13 cellular contexts compared by ENCODE assay signal in the genomic region with DNA sequence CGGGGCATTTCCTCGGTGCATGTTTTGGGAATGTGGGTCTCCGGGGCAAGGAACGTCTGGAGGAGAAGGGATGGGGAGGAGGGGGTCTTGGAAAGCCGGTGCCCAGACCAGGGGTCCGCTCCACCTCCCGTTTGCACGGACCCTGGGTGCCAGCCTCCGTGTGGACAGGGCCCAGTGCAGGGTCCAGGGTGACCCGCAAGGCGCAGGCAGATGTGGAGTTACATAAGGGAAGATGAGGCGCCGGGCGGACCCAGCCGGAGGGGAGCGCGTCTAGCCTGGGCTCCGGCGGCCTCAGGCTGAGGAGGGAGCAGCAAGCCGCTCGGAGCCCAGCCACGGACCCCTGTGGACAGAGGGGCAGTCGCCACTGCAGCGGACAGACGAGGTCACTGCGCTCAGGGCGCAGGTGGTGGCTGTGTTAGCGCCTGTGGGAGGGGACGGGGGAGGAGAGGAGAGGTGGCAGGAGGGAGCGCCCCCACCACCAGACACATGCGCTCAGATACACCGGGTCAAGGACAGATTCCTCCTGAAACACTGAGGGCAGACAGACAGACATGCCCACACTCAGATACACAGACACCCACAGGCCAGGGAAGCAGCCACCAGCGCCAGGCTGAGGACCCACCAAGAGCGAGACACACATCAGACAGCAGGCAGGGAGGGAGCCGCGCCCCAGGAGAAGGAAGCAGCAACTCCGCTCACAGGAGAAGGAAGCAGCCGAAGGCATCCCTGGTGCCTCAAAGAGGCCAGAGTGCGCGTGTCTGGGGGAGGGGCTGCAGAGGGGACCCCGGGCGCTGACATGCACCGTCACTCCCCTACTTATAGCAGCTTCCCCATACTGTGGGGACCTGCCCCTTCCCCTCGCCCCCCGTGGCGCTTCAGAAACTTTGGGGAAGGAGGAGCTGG. TPM values are rescaled to one million over a fixed set of nuclear protein-coding genes. Genes with fewer than 3 reads are reported as not detected.
DNase-seq lines count a peak whose midpoint lies in the region; ATAC-seq and TF ChIP-seq lines count a peak whose summit lies in the region.
"Had no signal": no experiment of that assay in that cellular context is flagged by ENCODE, and none has a peak within 500 bp of the region (broad histone marks: within the 10 kb centered on the region; RNA-seq: fewer than 3 reads in every experiment).

No MANE protein-coding gene starts in this region.

- no peak overlapping the region for H2AFZ ChIP-seq in mammary epithelial cell (ENCODE audit: low read depth, low read length)

- POLR2A ChIA-PET in naive thymus-derived CD4-positive, alpha-beta T cell (lab: Charles Lee) = no interaction called here
- POLR2A ChIA-PET in HEK293T (lab: Yijun Ruan, JAX) = no interaction called here

- in situ Hi-C loops in mammary epithelial cell (cut with MboI; ENCODE audit: low sequenced_read_pairs in 2 of 2) = no loop called here

- H3K4me3 Mint-ChIP-seq in naive thymus-derived CD4-positive, alpha-beta T cell = peak overlapping the region in 7 of 10 donors; percentile 29 to 63 (median 45)

- no peak for ATAC-seq in naive thymus-derived CD4-positive, alpha-beta T cell
- no peak for ATAC-seq in GM18502 (IDR thresholded peaks at IDR 0.05; ENCODE audit: poor library complexity, unreplicated experiment)

- H3K4me1 Mint-ChIP-seq in naive thymus-derived CD4-positive, alpha-beta T cell = peaks cover 0 to 5% (median 3%) of the 10 kb centered on the region in 7 donors

- dilution Hi-C loops in mammary epithelial cell (cut with HindIII; ENCODE audit: low sequenced_read_pairs) = no loop called here

- H3K27ac Mint-ChIP-seq in naive thymus-derived CD4-positive, alpha-beta T cell = no peak overlapping the region

- no peak for TF ChIP-seq CTCF in mammary epithelial cell (conservative IDR thresholded peaks at IDR 0.05 in 1 of 2, IDR thresholded peaks at IDR 0.05 in 1 of 2; ENCODE audit: extremely low read depth in 1 of 2, insufficient read depth in 1 of 2, low read depth in 1 of 2, low read length in 2 of 2)

- H3K9me3 ChIP-seq in HUES48 (ENCODE audit: control insufficient read depth, insufficient read depth, low read length) (no peaks in the 10 kb centered on the region), mammary epithelial cell (replicated peaks; ENCODE audit: insufficient read depth, low read length) (no peaks in the 10 kb centered on the region)
- H3K9me3 ChIP-seq in naive thymus-derived CD4-positive, alpha-beta T cell (ENCODE audit: control insufficient read depth in 2 of 3, low read length in 3 of 3) = no peaks in the 10 kb centered on the region
- H3K9me3 ChIP-seq: upper lobe of left lung had no signal

- no peaks in the 10 kb centered on the region for H3K79me2 ChIP-seq in mammary epithelial cell (ENCODE audit: insufficient read depth, low read length)

- WGBS in mammary epithelial cell (ENCODE audit: low coverage, missing lambda C conversion rate) = 3% methylated on average over 20 of the region's 46 CpGs

- H3K4me3 ChIP-seq in HUES48 (ENCODE audit: low read depth, low read length) (peak overlapping the region; percentile 50), mammary epithelial cell (replicated peaks in 1 of 3; ENCODE audit: insufficient read depth in 1 of 3, low read depth in 2 of 3, low read length in 3 of 3) (no peak overlapping the region)
- H3K4me3 ChIP-seq in naive thymus-derived CD4-positive, alpha-beta T cell (ENCODE audit: low read length) = no peak overlapping the region

- BruUV-seq in mammary epithelial cell (replicated peaks; lab: Mats Ljungman, UMichigan) = no TSS peak

- peaks cover 17 to 53% (median 30%) of the 10 kb centered on the region in 5 donors for H3K27me3 Mint-ChIP-seq in naive thymus-derived CD4-positive, alpha-beta T cell

- intact Hi-C loops in mammary epithelial cell (cut with micrococcal nuclease) = no loop called here
- intact Hi-C loops in naive thymus-derived CD4-positive, alpha-beta T cell (cut with micrococcal nuclease) = loop anchor here (1.0 to 2.0 kb wide), 2 partner anchors 17 to 18 kb away; partner anchors contain the start of gene OSBPL2 (in 2 of the 2)

- H4K20me1 ChIP-seq in mammary epithelial cell (ENCODE audit: insufficient read depth, low read length) = no peaks in the 10 kb centered on the region

- peaks cover 12% of the 10 kb centered on the region; the same call in 1 of the 2 replicates for H3K4me1 ChIP-seq in HUES48 (ENCODE audit: control insufficient read depth, insufficient read depth, low read length)
- H3K4me1 ChIP-seq in mammary epithelial cell (ENCODE audit: insufficient read depth, low read length) = peaks cover 7% of the 10 kb centered on the region
- no peaks in the 10 kb centered on the region for H3K4me1 ChIP-seq in naive thymus-derived CD4-positive, alpha-beta T cell (ENCODE audit: control insufficient read depth in 2 of 2, insufficient read depth in 2 of 2, low read length in 2 of 2)

- CTCF ChIA-PET in mammary epithelial cell (lab: Charles Lee; ENCODE audit: low non-redundant PET) (no interaction called here), HEK293T (lab: Yijun Ruan, JAX) (no interaction called here)
- CTCF ChIA-PET in naive thymus-derived CD4-positive, alpha-beta T cell (lab: Charles Lee) = no interaction called here

- no peak overlapping the region for H3K27ac ChIP-seq in HUES48 (ENCODE audit: low read depth, low read length)
- no peak overlapping the region for H3K27ac ChIP-seq in mammary epithelial cell (ENCODE audit: insufficient read depth, low read depth, low read length)
- no peak overlapping the region for H3K27ac ChIP-seq in naive thymus-derived CD4-positive, alpha-beta T cell (ENCODE audit: low read depth, low read length)
- H3K27ac ChIP-seq: upper lobe of left lung had no signal

- DNase-seq in NCI-H2227 (lab: John Stamatoyannopoulos, UW; ENCODE audit: unreplicated experiment) (peak; percentile 50), NCI-H2227 treated with DMSO at 0.1 percent for 48 hours (lab: John Stamatoyannopoulos, UW) (no peak), mammary epithelial cell (no peak), HEK293T (ENCODE audit: extremely low spot score) (no peak), NOMO-1 (lab: John Stamatoyannopoulos, UW; ENCODE audit: unreplicated experiment in 2 of 2) (no peak)
- no peak for DNase-seq in naive thymus-derived CD4-positive, alpha-beta T cell
- DNase-seq: activated T-cell treated with anti-CD3 and anti-CD28 coated beads for 4 hours, EL had no signal

- no peaks in the 10 kb centered on the region for H3K36me3 Mint-ChIP-seq in naive thymus-derived CD4-positive, alpha-beta T cell

- H3K9ac ChIP-seq in HUES48 (ENCODE audit: low read depth, low read length) = no peak overlapping the region
- no peak overlapping the region for H3K9ac ChIP-seq in mammary epithelial cell (ENCODE audit: insufficient read depth, low read length)

- H3K9me3 Mint-ChIP-seq in naive thymus-derived CD4-positive, alpha-beta T cell = no peaks in the 10 kb centered on the region

- H3K27me3 ChIP-seq in HUES48 (ENCODE audit: control insufficient read depth, insufficient read depth, low read length) = peaks cover 61% of the 10 kb centered on the region
- H3K27me3 ChIP-seq in mammary epithelial cell (ENCODE audit: insufficient read depth, low read length) = peaks cover 27% of the 10 kb centered on the region
- H3K27me3 ChIP-seq in naive thymus-derived CD4-positive, alpha-beta T cell (ENCODE audit: control insufficient read depth in 2 of 2, insufficient read depth in 2 of 2, low read length in 2 of 2) = peaks cover 0 to 26% of the 10 kb centered on the region in 2 donors

- peak overlapping the region; percentile 38 for H3K4me2 ChIP-seq in mammary epithelial cell (ENCODE audit: insufficient read depth, low read depth, low read length)

- H3K36me3 ChIP-seq in HUES48 (ENCODE audit: control insufficient read depth, insufficient read depth, low read length) = no peaks in the 10 kb centered on the region
- H3K36me3 ChIP-seq in mammary epithelial cell (ENCODE audit: insufficient read depth, low read length) = no peaks in the 10 kb centered on the region
- H3K36me3 ChIP-seq in naive thymus-derived CD4-positive, alpha-beta T cell (ENCODE audit: control insufficient read depth in 2 of 3, insufficient read depth in 3 of 3, low read length in 3 of 3) = no peaks in the 10 kb centered on the region
- H3K36me3 ChIP-seq: upper lobe of left lung had no signal

TF ChIP-seq in HEK293T, 16 proteins besides CTCF, POLR2A, EP300 and RAD21:
- TF ChIP-seq SP1 (IDR thresholded peaks at IDR 0.05) (no peak), LEF1 (IDR thresholded peaks at IDR 0.05; ENCODE audit: borderline replicate concordance) (no peak), FOXA1 (IDR thresholded peaks at IDR 0.05) (no peak), ELF4 (IDR thresholded peaks at IDR 0.05) (no peak), ZNF384 (IDR thresholded peaks at IDR 0.05) (no peak), CTBP1 (IDR thresholded peaks at IDR 0.05; ENCODE audit: borderline replicate concordance) (no peak), NFRKB (IDR thresholded peaks at IDR 0.05) (no peak)
TF ChIP-seq in HEK293T: peak in this region for 0.

RNA-seq across cellular contexts. Expression of gene HRH3, which starts 0.8 kb away (rescaled TPM):
- not detected for total RNA-seq in mammary epithelial cell
- not detected for polyA plus RNA-seq in mammary epithelial cell
- not detected for polyA minus RNA-seq in mammary epithelial cell
- total RNA-seq in naive thymus-derived CD4-positive, alpha-beta T cell = not detected
- not detected for polyA plus RNA-seq in naive thymus-derived CD4-positive, alpha-beta T cell
- total RNA-seq: endothelial cell of umbilical vein, mucosa of gallbladder, upper lobe of left lung had no signal
- polyA plus RNA-seq: endothelial cell of umbilical vein had no signal

RNA-seq across cellular contexts. Expression of gene OSBPL2, which starts 17.4 kb away (rescaled TPM):
- total RNA-seq in mammary epithelial cell = 10 to 100 TPM; 39.7 to 52.4 TPM
- polyA plus RNA-seq in mammary epithelial cell = 12.0 TPM
- 20.1 TPM for polyA minus RNA-seq in mammary epithelial cell
- 10 to 100 TPM; 37.6 to 80.8 (median 69.3) TPM for total RNA-seq in naive thymus-derived CD4-positive, alpha-beta T cell
- polyA plus RNA-seq in naive thymus-derived CD4-positive, alpha-beta T cell = 10 to 100 TPM; 14.6 to 23.4 TPM

RNA-seq across cellular contexts. Expression of gene MTG2, which starts 38.1 kb away (rescaled TPM):
- total RNA-seq in mammary epithelial cell = 10 to 100 TPM; 20.7 to 38.6 TPM
- 28.2 TPM for polyA plus RNA-seq in mammary epithelial cell
- polyA minus RNA-seq in mammary epithelial cell = 8.8 TPM
- total RNA-seq in naive thymus-derived CD4-positive, alpha-beta T cell = 10 to 100 TPM; 20.4 to 51.5 (median 41.8) TPM
- 10 to 100 TPM; 18.2 to 31.8 TPM for polyA plus RNA-seq in naive thymus-derived CD4-positive, alpha-beta T cell
